Comparison of ENCODE assay signal across 22 cellular contexts in the genomic region with DNA sequence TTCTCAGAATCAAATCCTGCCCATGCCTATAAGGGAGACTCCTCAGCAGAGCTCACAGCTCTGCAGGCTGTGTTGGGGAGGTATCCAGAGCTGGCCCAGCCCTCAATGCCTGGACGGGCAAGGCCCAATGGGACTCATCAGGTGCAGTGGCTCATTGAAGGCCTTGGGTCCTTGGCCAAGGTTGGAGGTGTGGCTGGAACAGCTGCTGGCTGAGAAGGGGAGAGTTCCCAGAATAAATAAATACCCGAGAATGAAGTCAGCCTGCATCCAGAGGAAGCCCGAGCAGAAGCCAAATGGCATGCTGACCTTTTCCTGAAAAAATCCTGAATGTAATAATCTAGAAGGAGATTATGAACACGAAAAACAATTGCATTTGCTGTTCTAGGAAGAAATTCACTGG. TPM values are rescaled to one million over a fixed set of nuclear protein-coding genes. Genes with fewer than 3 reads are reported as not detected.
DNase-seq lines count a peak whose midpoint lies in the region; ATAC-seq and TF ChIP-seq lines count a peak whose summit lies in the region.
"Had no signal": no experiment of that assay in that cellular context is flagged by ENCODE, and none has a peak within 500 bp of the region (broad histone marks: within the 10 kb centered on the region; RNA-seq: fewer than 3 reads in every experiment).

No MANE protein-coding gene starts in this region.

- peaks cover 14% of the 10 kb centered on the region for H3K4me1 Mint-ChIP-seq in MCF 10A (ENCODE audit: insufficient read depth, unreplicated experiment)
- H3K4me1 Mint-ChIP-seq in activated CD8-positive, alpha-beta memory T cell treated with anti-CD3 and anti-CD28 coated beads, Interleukin-2, amount 10 ng/mL, durations not matched to agents 7 days and 5 days, result peaks cover 4% of the 10 kb centered on the region
- H3K4me1 Mint-ChIP-seq: CD4-positive, alpha-beta memory T cell had no signal

- H3K27me3 Mint-ChIP-seq in MCF 10A (ENCODE audit: insufficient read depth, unreplicated experiment), result no peaks in the 10 kb centered on the region
- H3K27me3 Mint-ChIP-seq in activated CD8-positive, alpha-beta memory T cell treated with anti-CD3 and anti-CD28 coated beads, Interleukin-2, amount 10 ng/mL, durations not matched to agents 7 days and 5 days, result no peaks in the 10 kb centered on the region
- H3K27me3 Mint-ChIP-seq: CD4-positive, alpha-beta memory T cell had no signal

- no peak for TF ChIP-seq CTCF in MCF 10A (IDR thresholded peaks at IDR 0.05; ENCODE audit: unreplicated experiment)
- TF ChIP-seq CTCF in breast epithelium (IDR thresholded peaks at IDR 0.05), result no peak
- no peak for TF ChIP-seq CTCF in fibroblast of pulmonary artery (IDR thresholded peaks at IDR 0.05; ENCODE audit: low read length, missing control alignments)
- TF ChIP-seq CTCF in omental fat pad (IDR thresholded peaks at IDR 0.05), result no peak
- TF ChIP-seq CTCF in vagina (IDR thresholded peaks at IDR 0.05), result no peak

- peak; percentile 80 for ATAC-seq in omental fat pad (ENCODE audit: low FRiP score)
- no peak for ATAC-seq in activated CD8-positive, alpha-beta memory T cell treated with anti-CD3 and anti-CD28 coated beads, Interleukin-2, amount 10 ng/mL, durations not matched to agents 7 days and 5 days
- ATAC-seq: A549; activated CD8-positive, alpha-beta T cell treated with anti-CD3 and anti-CD28 coated beads, Interleukin-2, amount 10 ng/mL, durations not matched to agents 7 days and 5 days; GM12878 had no signal

- no peak overlapping the region for H3K4me3 Mint-ChIP-seq in MCF 10A (ENCODE audit: unreplicated experiment)
- H3K4me3 Mint-ChIP-seq in activated CD8-positive, alpha-beta memory T cell treated with anti-CD3 and anti-CD28 coated beads, Interleukin-2, amount 10 ng/mL, durations not matched to agents 7 days and 5 days, result no peak overlapping the region
- H3K4me3 Mint-ChIP-seq: activated CD8-positive, alpha-beta T cell treated with anti-CD3 and anti-CD28 coated beads, Interleukin-2, amount 10 ng/mL, durations not matched to agents 7 days and 5 days; CD4-positive, alpha-beta memory T cell; nephron progenitor cell had no signal

- H3K9me3 ChIP-seq in breast epithelium (no peaks in the 10 kb centered on the region), vagina (no peaks in the 10 kb centered on the region)
- H3K9me3 ChIP-seq: A549, upper lobe of left lung had no signal

- intact Hi-C loops in MCF 10A (cut with micrococcal nuclease) (no loop called here), breast epithelium (cut with DNase I; ENCODE audit: low total_unique reads) (no loop called here), vagina (cut with DNase I) (no loop called here)

- H3K27me3 ChIP-seq in breast epithelium, result no peaks in the 10 kb centered on the region
- no peaks in the 10 kb centered on the region for H3K27me3 ChIP-seq in vagina
- H3K27me3 ChIP-seq: dorsolateral prefrontal cortex, upper lobe of left lung had no signal

- H3K4me1 ChIP-seq in breast epithelium, result no peaks in the 10 kb centered on the region
- peaks cover 24% of the 10 kb centered on the region for H3K4me1 ChIP-seq in vagina
- H3K4me1 ChIP-seq: A549, upper lobe of left lung had no signal

- H3K36me3 ChIP-seq in breast epithelium, result no peaks in the 10 kb centered on the region
- H3K36me3 ChIP-seq in vagina, result peaks cover 0 to 31% of the 10 kb centered on the region in 2 donors

- no peaks in the 10 kb centered on the region for H3K9me3 Mint-ChIP-seq in MCF 10A (ENCODE audit: unreplicated experiment)
- no peaks in the 10 kb centered on the region for H3K9me3 Mint-ChIP-seq in activated CD8-positive, alpha-beta memory T cell treated with anti-CD3 and anti-CD28 coated beads, Interleukin-2, amount 10 ng/mL, durations not matched to agents 7 days and 5 days (ENCODE audit: low read depth)
- H3K9me3 Mint-ChIP-seq: nephron progenitor cell had no signal

- no peak for TF ChIP-seq POLR2A in breast epithelium (IDR thresholded peaks at IDR 0.05)
- no peak for TF ChIP-seq POLR2A in vagina (IDR thresholded peaks at IDR 0.05)

- H3K27ac Mint-ChIP-seq in MCF 10A (ENCODE audit: low read depth, unreplicated experiment), result peak overlapping the region; percentile 43
- H3K27ac Mint-ChIP-seq in activated CD8-positive, alpha-beta memory T cell treated with anti-CD3 and anti-CD28 coated beads, Interleukin-2, amount 10 ng/mL, durations not matched to agents 7 days and 5 days, result no peak overlapping the region
- H3K27ac Mint-ChIP-seq: activated CD8-positive, alpha-beta T cell treated with anti-CD3 and anti-CD28 coated beads, Interleukin-2, amount 10 ng/mL, durations not matched to agents 7 days and 5 days; CD4-positive, alpha-beta memory T cell; nephron progenitor cell had no signal

- POLR2A ChIA-PET in MCF 10A (lab: Yijun Ruan, JAX), result interaction anchor here (0.6 to 1.3 kb wide), 3 partner anchors 11 to 138 kb away, joined by 3 read pairs; no protein-coding TSS in a partner anchor

- BruUV-seq in MCF 10A (replicated peaks; lab: Mats Ljungman, UMichigan), result no TSS peak

- H3K4me3 ChIP-seq in breast epithelium (no peak overlapping the region), fibroblast of pulmonary artery (replicated peaks; ENCODE audit: low read depth, low read length) (no peak overlapping the region), vagina (no peak overlapping the region)
- H3K4me3 ChIP-seq: A549, dorsolateral prefrontal cortex, GM12878, lung, PC-9, upper lobe of left lung had no signal

- H3K27ac ChIP-seq in breast epithelium, result peak overlapping the region in 1 of 2 donors; percentile 67
- peak overlapping the region; percentile 3 for H3K27ac ChIP-seq in vagina
- H3K27ac ChIP-seq: A549, PC-9 had no signal

- H3K36me3 Mint-ChIP-seq in MCF 10A (ENCODE audit: insufficient read depth, unreplicated experiment), result peaks cover 78% of the 10 kb centered on the region
- peaks cover 23% of the 10 kb centered on the region for H3K36me3 Mint-ChIP-seq in activated CD8-positive, alpha-beta memory T cell treated with anti-CD3 and anti-CD28 coated beads, Interleukin-2, amount 10 ng/mL, durations not matched to agents 7 days and 5 days

- DNase-seq in MCF 10A (ENCODE audit: unreplicated experiment) (no peak), breast epithelium (ENCODE audit: low spot score in 2 of 2) (no peak), fibroblast of pulmonary artery (ENCODE audit: low read depth) (peak; percentile 21), omental fat pad (ENCODE audit: low spot score) (no peak), vagina (ENCODE audit: extremely low spot score in 2 of 2) (no peak), GM19238 (ENCODE audit: insufficient read length, low spot score) (no peak)
- no peak for DNase-seq in activated CD8-positive, alpha-beta memory T cell treated with anti-CD3 and anti-CD28 coated beads, Interleukin-2, amount 10 ng/mL, durations not matched to agents 7 days and 5 days
- DNase-seq in activated naive CD4-positive, alpha-beta T cell treated with anti-CD3 and anti-CD28 coated beads, Interleukin-2, amount 50 U/mL, for 16 hours, result no peak
- DNase-seq: activated CD8-positive, alpha-beta T cell treated with anti-CD3 and anti-CD28 coated beads, Interleukin-2, amount 10 ng/mL, durations not matched to agents 7 days and 5 days; CD4-positive, alpha-beta memory T cell; H7; MM.1S; NCI-H2029; NCI-H524; nephron progenitor cell; PC-9; stimulated activated CD4-positive, alpha-beta T cell treated with anti-CD3 and anti-CD28 coated beads, Interleukin-1b, Interleukin-23, amount 100 ng/mL, for 48 hours; upper lobe of left lung had no signal

- CTCF ChIA-PET in MCF 10A (lab: Yijun Ruan, JAX), result interaction anchor here (0.6 to 4.8 kb wide), 8 partner anchors 15 to 854 kb away, joined by 3 to 34 read pairs (median 4); no protein-coding TSS in a partner anchor
- CTCF ChIA-PET in activated CD8-positive, alpha-beta memory T cell treated with anti-CD3 and anti-CD28 coated beads, Interleukin-2, amount 10 ng/mL, durations not matched to agents 7 days and 5 days (lab: Charles Lee), result no interaction called here

RNA-seq across cellular contexts. Expression of a gene that starts 25.2 kb away (rescaled TPM):
- 7.1 and 12.1 TPM in 2 replicates for total RNA-seq in MCF 10A (2022)
- total RNA-seq in breast epithelium, result 1 to 10 TPM; 4.4 to 4.9 (median 4.8) TPM
- total RNA-seq in omental fat pad, result 1 to 10 TPM; 4.3 to 8.2 (median 5.6) TPM
- 10.1 TPM for total RNA-seq in vagina
- 10 to 100 TPM; 64.8 to 72.7 TPM for total RNA-seq in activated CD8-positive, alpha-beta memory T cell treated with anti-CD3 and anti-CD28 coated beads, Interleukin-2, amount 10 ng/mL, durations not matched to agents 7 days and 5 days
